Comparison of ENCODE assay signal across 8 cellular contexts in genomic region chrX:70452143-70452733, GRCh38.
DNase-seq lines count a peak whose midpoint lies in the region; ATAC-seq and TF ChIP-seq lines count a peak whose summit lies in the region.

No MANE protein-coding gene starts in this region.

- H3K36me3 ChIP-seq in effector memory CD4-positive, alpha-beta T cell (ENCODE audit: control insufficient read depth, insufficient read depth, low read length): no peaks in the 10 kb centered on the region
- H3K36me3 ChIP-seq in stomach smooth muscle (ENCODE audit: control insufficient read depth in 2 of 2, insufficient read depth in 2 of 2, low read length in 2 of 2): no peaks in the 10 kb centered on the region

- peak overlapping the region; percentile 35 for H3K4me3 ChIP-seq in effector memory CD4-positive, alpha-beta T cell (ENCODE audit: insufficient read depth, low read depth, low read length, poor library complexity, severe bottlenecking)
- peak overlapping the region; percentile 65 to 74 for H3K4me3 ChIP-seq in stomach smooth muscle (ENCODE audit: low read length in 2 of 2)

- H3K27me3 ChIP-seq in effector memory CD4-positive, alpha-beta T cell (replicated peaks; ENCODE audit: control insufficient read depth, insufficient read depth, low read length, poor library complexity, severe bottlenecking): no peaks in the 10 kb centered on the region
- H3K27me3 ChIP-seq in stomach smooth muscle (ENCODE audit: control insufficient read depth in 1 of 2, insufficient read depth in 2 of 2, low read length in 2 of 2): peaks cover 0 to 5% of the 10 kb centered on the region in 2 donors

- DNase-seq in GM10266 (ENCODE audit: extremely low spot score) (peak; percentile 70), NCI-H1694 treated with DMSO at 0.1 percent for 48 hours (lab: John Stamatoyannopoulos, UW) (peak; percentile 15), midbrain (lab: John Stamatoyannopoulos, UW) (peak; percentile 31), NCI-H446 treated with DMSO at 0.1 percent for 48 hours (lab: John Stamatoyannopoulos, UW) (no peak)
- DNase-seq in activated CD4-positive, alpha-beta T cell treated with anti-CD3 and anti-CD28 coated beads, Interleukin-2, amount 50 U/mL, for 4 hours: peak; percentile 38 to 45
- peak; percentile 21 to 33 (median 27) for DNase-seq in effector memory CD4-positive, alpha-beta T cell

- peak overlapping the region; percentile 45 for H3K27ac ChIP-seq in effector memory CD4-positive, alpha-beta T cell (ENCODE audit: insufficient read depth, low read length, poor library complexity, severe bottlenecking)
- no peak overlapping the region for H3K27ac ChIP-seq in stomach smooth muscle (ENCODE audit: low read length)

- H3K9ac ChIP-seq in stomach smooth muscle (ENCODE audit: low read length in 2 of 2): peak overlapping the region; percentile 48 to 68

- no peaks in the 10 kb centered on the region for H3K9me3 ChIP-seq in effector memory CD4-positive, alpha-beta T cell (ENCODE audit: control insufficient read depth, low read length)
- H3K9me3 ChIP-seq in stomach smooth muscle (ENCODE audit: control insufficient read depth in 2 of 2, low read length in 2 of 2): no peaks in the 10 kb centered on the region

- TF ChIP-seq CTCF in GM10266 (IDR thresholded peaks at IDR 0.05; ENCODE audit: control insufficient read depth, insufficient read depth, low read depth, missing control alignments): peak; percentile 57

- peaks cover 8% of the 10 kb centered on the region for H3K4me1 ChIP-seq in effector memory CD4-positive, alpha-beta T cell (ENCODE audit: control insufficient read depth, insufficient read depth, low read length, poor library complexity, severe bottlenecking)
- H3K4me1 ChIP-seq in stomach smooth muscle (ENCODE audit: control insufficient read depth, insufficient read depth, low read length): peaks cover 23% of the 10 kb centered on the region

- ATAC-seq in HG02571 (IDR thresholded peaks at IDR 0.05; ENCODE audit: unreplicated experiment): peak; percentile 46
